In the genomic region with DNA sequence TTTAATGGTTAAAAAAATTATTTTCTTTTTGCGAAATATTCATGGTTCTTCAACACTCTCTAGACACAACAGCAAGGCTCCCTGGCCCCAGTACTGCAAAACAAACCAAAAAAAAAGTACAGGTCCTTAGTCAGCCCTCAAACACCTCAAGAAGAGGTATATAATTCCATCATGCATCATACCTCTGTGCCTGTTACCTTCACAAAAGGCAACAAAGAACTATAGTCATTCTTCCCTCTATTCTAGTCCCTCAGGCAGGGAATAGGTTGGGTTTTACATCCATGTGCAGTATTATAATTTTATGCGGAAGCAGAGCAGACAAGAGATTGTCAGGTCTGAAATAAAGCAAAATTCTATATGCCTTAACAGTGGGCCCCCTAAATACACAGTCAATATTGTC, we compare ENCODE assay signal across 2 cellular contexts.
TF ChIP-seq lines count a peak whose summit lies in the region.

No MANE protein-coding gene starts in this region.

TF ChIP-seq in SK-N-SH, 30 proteins besides CTCF, POLR2A, EP300 and RAD21 (continued from another document):
- TF ChIP-seq, protein P1, sequence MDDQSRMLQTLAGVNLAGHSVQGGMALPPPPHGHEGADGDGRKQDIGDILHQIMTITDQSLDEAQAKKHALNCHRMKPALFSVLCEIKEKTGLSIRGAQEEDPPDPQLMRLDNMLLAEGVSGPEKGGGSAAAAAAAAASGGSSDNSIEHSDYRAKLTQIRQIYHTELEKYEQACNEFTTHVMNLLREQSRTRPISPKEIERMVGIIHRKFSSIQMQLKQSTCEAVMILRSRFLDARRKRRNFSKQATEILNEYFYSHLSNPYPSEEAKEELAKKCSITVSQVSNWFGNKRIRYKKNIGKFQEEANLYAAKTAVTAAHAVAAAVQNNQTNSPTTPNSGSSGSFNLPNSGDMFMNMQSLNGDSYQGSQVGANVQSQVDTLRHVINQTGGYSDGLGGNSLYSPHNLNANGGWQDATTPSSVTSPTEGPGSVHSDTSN (IDR thresholded peaks at IDR 0.05): no peak
- TF ChIP-seq CHD2 (IDR thresholded peaks at IDR 0.05; ENCODE audit: low read length, partially characterized antibody): no peak
- TF ChIP-seq NFIC (IDR thresholded peaks at IDR 0.05; ENCODE audit: borderline replicate concordance): no peak
TF ChIP-seq in SK-N-SH: peak in this region for 0.

TF ChIP-seq in SK-N-SH treated with all-trans-retinoic acid at 6 μM for 48 hours, 23 proteins besides CTCF, POLR2A, EP300 and RAD21 (continued from another document):
- TF ChIP-seq, protein P2, sequence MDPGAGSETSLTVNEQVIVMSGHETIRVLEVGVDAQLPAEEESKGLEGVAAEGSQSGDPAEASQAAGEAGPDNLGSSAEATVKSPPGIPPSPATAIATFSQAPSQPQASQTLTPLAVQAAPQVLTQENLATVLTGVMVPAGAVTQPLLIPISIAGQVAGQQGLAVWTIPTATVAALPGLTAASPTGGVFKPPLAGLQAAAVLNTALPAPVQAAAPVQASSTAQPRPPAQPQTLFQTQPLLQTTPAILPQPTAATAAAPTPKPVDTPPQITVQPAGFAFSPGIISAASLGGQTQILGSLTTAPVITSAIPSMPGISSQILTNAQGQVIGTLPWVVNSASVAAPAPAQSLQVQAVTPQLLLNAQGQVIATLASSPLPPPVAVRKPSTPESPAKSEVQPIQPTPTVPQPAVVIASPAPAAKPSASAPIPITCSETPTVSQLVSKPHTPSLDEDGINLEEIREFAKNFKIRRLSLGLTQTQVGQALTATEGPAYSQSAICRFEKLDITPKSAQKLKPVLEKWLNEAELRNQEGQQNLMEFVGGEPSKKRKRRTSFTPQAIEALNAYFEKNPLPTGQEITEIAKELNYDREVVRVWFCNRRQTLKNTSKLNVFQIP (CRISPR knock-in tag; IDR thresholded peaks at IDR 0.05; ENCODE audit: borderline replicate concordance, low read depth): no peak
- TF ChIP-seq ESRRG (CRISPR knock-in tag; IDR thresholded peaks at IDR 0.05): no peak
- no peak for TF ChIP-seq SNAI2 (CRISPR knock-in tag; IDR thresholded peaks at IDR 0.05)
- no peak for TF ChIP-seq ZFP30 (CRISPR knock-in tag; IDR thresholded peaks at IDR 0.05)
- no peak for TF ChIP-seq ZFP3 (CRISPR knock-in tag; IDR thresholded peaks at IDR 0.05)
- no peak for TF ChIP-seq TCF4 (CRISPR knock-in tag; IDR thresholded peaks at IDR 0.05; ENCODE audit: borderline replicate concordance)
- TF ChIP-seq ARNTL (CRISPR knock-in tag; IDR thresholded peaks at IDR 0.05; ENCODE audit: borderline replicate concordance, low read depth): no peak
- TF ChIP-seq ZNF565 (CRISPR knock-in tag; conservative IDR thresholded peaks at IDR 0.05; ENCODE audit: low read depth): no peak
- no peak for TF ChIP-seq ZNF70 (CRISPR knock-in tag; IDR thresholded peaks at IDR 0.05)
- TF ChIP-seq ZNF8 (CRISPR knock-in tag; IDR thresholded peaks at IDR 0.05): no peak
- TF ChIP-seq, protein P3, sequence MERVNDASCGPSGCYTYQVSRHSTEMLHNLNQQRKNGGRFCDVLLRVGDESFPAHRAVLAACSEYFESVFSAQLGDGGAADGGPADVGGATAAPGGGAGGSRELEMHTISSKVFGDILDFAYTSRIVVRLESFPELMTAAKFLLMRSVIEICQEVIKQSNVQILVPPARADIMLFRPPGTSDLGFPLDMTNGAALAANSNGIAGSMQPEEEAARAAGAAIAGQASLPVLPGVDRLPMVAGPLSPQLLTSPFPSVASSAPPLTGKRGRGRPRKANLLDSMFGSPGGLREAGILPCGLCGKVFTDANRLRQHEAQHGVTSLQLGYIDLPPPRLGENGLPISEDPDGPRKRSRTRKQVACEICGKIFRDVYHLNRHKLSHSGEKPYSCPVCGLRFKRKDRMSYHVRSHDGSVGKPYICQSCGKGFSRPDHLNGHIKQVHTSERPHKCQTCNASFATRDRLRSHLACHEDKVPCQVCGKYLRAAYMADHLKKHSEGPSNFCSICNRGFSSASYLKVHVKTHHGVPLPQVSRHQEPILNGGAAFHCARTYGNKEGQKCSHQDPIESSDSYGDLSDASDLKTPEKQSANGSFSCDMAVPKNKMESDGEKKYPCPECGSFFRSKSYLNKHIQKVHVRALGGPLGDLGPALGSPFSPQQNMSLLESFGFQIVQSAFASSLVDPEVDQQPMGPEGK (CRISPR knock-in tag; IDR thresholded peaks at IDR 0.05; ENCODE audit: borderline replicate concordance): no peak
- no peak for TF ChIP-seq ISL1 (CRISPR knock-in tag; IDR thresholded peaks at IDR 0.05)
TF ChIP-seq in SK-N-SH treated with all-trans-retinoic acid at 6 μM for 48 hours: peak in this region for 0.
